ENCODE assay signal across 13 cellular contexts in the genomic region with DNA sequence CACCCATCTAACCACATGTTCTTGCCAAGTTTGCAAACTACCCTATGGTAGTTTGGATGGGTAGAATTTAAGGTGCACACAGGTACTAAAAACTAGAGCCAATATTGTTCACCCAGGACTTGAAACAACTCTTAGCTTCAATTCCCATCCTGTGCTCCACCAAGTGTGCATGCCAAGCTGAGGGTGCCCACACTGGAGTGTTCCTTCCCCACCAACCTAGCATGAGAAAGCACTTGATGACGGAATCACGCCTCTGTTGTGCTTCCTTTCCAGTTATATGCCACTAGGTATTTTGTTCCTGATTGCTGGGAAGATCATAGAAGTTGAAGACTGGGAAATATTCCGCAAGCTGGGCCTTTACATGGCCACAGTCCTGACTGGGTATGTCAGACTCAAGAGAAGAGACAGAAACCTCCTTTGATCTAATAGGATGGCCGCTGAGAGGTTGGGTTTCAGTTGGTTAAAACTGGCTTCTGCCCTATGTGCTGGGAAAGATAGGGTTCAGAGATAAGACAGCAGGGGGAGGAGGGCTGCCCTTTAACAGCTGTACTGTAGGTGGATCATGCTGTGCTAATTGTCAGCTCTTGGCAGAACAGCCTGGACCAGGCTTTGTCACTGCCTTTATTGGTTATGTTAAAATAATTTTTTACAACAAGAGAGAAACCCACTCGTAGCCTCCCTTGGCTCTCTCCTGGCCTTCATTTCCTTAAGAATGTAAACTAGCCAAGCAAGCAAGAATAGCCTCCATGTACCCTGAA.
DNase-seq lines count a peak whose midpoint lies in the region; TF ChIP-seq lines count a peak whose summit lies in the region.
"Had no signal": no experiment of that assay in that cellular context is flagged by ENCODE, and none has a peak within 500 bp of the region (broad histone marks: within the 10 kb centered on the region; RNA-seq: fewer than 3 reads in every experiment).

No MANE protein-coding gene starts in this region.

- peak; percentile 25 for DNase-seq in NCI-H2107 treated with DMSO at 0.1 percent for 48 hours (lab: John Stamatoyannopoulos, UW; ENCODE audit: unreplicated experiment)
- DNase-seq in NCI-H2107 (lab: John Stamatoyannopoulos, UW) = no peak
- DNase-seq in NCI-H2171 (lab: John Stamatoyannopoulos, UW) = peak; percentile 54
- DNase-seq in cerebellum (ENCODE audit: low spot score) = peak; percentile 46
- DNase-seq in superior temporal gyrus (ENCODE audit: extremely low spot score) = peak; percentile 45
- no peak for DNase-seq in GM20000 (ENCODE audit: low spot score)
- DNase-seq in activated CD4-positive, alpha-beta T cell treated with anti-CD3 and anti-CD28 coated beads for 1 hour = no peak
- no peak for DNase-seq in NCI-H510A treated with DMSO at 0.1 percent for 48 hours (lab: John Stamatoyannopoulos, UW)
- DNase-seq: effector CD8-positive, alpha-beta T cell; head of caudate nucleus; natural killer cell; NCI-H187 treated with DMSO at 0.1 percent for 48 hours; spleen had no signal

- TF ChIP-seq CTCF in GM20000 (IDR thresholded peaks at IDR 0.05; ENCODE audit: extremely low read depth, missing control alignments) = no peak

Comparison
In these comparisons a context has a peak if more than half of its experiments do, and no peak if none do; other contexts are left out.
1. DNase-seq: peak in NCI-H2107 treated with DMSO at 0.1 percent for 48 hours (single experiment), NCI-H2171 (single experiment), cerebellum (single experiment) and superior temporal gyrus (single experiment); none in NCI-H2107 (single experiment), GM20000 (single experiment), activated CD4-positive, alpha-beta T cell treated with anti-CD3 and anti-CD28 coated beads for 1 hour (single experiment) and NCI-H510A treated with DMSO at 0.1 percent for 48 hours (single experiment).